23 cellular contexts compared by ENCODE assay signal in the genomic region with DNA sequence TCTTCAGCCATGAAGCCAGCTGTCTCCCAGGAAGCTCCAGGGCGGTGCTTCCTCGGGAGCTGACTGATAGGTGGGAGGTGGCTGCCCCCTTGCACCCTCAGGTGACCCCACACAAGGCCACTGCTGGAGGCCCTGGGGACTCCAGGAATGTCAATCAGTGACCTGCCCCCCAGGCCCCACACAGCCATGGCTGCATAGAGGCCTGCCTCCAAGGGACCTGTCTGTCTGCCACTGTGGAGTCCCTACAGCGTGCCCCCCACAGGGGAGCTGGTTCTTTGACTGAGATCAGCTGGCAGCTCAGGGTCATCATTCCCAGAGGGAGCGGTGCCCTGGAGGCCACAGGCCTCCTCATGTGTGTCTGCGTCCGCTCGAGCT. TPM values are rescaled to one million over a fixed set of nuclear protein-coding genes. Genes with fewer than 3 reads are reported as not detected.
"Had no signal": no experiment of that assay in that cellular context is flagged by ENCODE, and none has a peak within 500 bp of the region (broad histone marks: within the 10 kb centered on the region; RNA-seq: fewer than 3 reads in every experiment).

No MANE protein-coding gene starts in this region.

- H3K36me3 Mint-ChIP-seq: naive B cell had no signal

- H3K4me3 ChIP-seq: coronary artery, gastroesophageal sphincter, lower lobe of right lung, mucosa of descending colon, sigmoid colon, smooth muscle cell, transverse colon, uterus had no signal

- H3K27ac Mint-ChIP-seq: naive B cell had no signal

- DNase-seq: activated CD4-positive, alpha-beta T cell treated with anti-CD3 and anti-CD28 coated beads for 1 hour; activated T-cell treated with anti-CD3 and anti-CD28 coated beads, Interleukin-2, amount 50 U/mL, for 1 hour; cerebellar nuclear complex; lower lobe of right lung; mesendoderm; naive B cell; sigmoid colon; stimulated activated CD4-positive, alpha-beta T cell treated with anti-CD3 and anti-CD28 coated beads, Interleukin-2, amount 100 ng/mL, for 48 hours; stimulated activated CD8-positive, alpha-beta memory T cell treated with anti-CD3 and anti-CD28 coated beads, Interleukin-4, amount 100 ng/mL, for 48 hours; stimulated activated naive CD4-positive, alpha-beta T cell treated with Interleukin-2 at 50 U/mL for 16 hours; T-helper 1 cell; T-helper 9 cell; transverse colon; uterus had no signal

- H3K4me1 ChIP-seq: gastroesophageal sphincter, sigmoid colon, transverse colon, uterus had no signal

- H3K36me3 ChIP-seq: gastroesophageal sphincter, lower lobe of right lung, sigmoid colon, transverse colon, uterus had no signal

- H3K4me2 ChIP-seq: smooth muscle cell had no signal

- H3K9me3 ChIP-seq: gastroesophageal sphincter, lower lobe of right lung, mucosa of descending colon, sigmoid colon, transverse colon, uterus had no signal

- ATAC-seq: left lobe of liver, mucosa of descending colon had no signal

- H3K9me3 Mint-ChIP-seq: naive B cell had no signal

- H3K27ac ChIP-seq: coronary artery, epithelial cell of prostate, gastroesophageal sphincter, lower lobe of right lung, sigmoid colon, transverse colon, uterus had no signal

- H3K27me3 ChIP-seq: gastroesophageal sphincter, sigmoid colon, transverse colon, uterus had no signal

RNA-seq across cellular contexts. Expression of gene STH, which starts 14.1 kb away (rescaled TPM):
- total RNA-seq: bronchial epithelial cell, gastroesophageal sphincter, left lobe of liver, lower lobe of right lung, mucosa of descending colon, omental fat pad, sigmoid colon, smooth muscle cell, transverse colon, uterus had no signal
- polyA plus RNA-seq: neural cell, sigmoid colon, smooth muscle cell had no signal
